Comparison of ENCODE assay signal across 35 cellular contexts in the genomic region with DNA sequence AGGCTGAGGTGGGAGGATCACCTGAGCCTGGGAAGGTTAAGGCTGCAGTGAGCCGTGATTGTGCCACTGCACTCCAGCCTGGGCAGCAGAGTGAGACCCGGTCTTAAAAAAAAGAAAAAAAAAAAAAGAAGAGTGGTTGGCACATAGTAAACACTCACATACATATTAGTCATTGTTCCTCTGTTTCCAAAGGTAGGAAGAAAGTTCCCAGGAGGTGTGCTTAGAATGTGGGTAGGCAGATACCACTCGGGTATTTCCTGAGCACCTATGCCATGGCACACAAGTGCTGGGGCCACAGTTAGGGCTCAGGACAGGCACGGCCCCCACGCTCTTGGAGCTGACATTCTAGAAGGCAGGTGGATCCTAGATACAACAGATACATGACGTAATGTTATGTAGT. TPM values are rescaled to one million over a fixed set of nuclear protein-coding genes. Genes with fewer than 3 reads are reported as not detected.
DNase-seq lines count a peak whose midpoint lies in the region; ATAC-seq, FAIRE-seq and TF ChIP-seq lines count a peak whose summit lies in the region.
"Had no signal": no experiment of that assay in that cellular context is flagged by ENCODE, and none has a peak within 500 bp of the region (broad histone marks: within the 10 kb centered on the region; RNA-seq: fewer than 3 reads in every experiment).

No MANE protein-coding gene starts in this region.

- H4K20me1 ChIP-seq in OCI-LY1 (ENCODE audit: insufficient read depth, low read length) (no peaks in the 10 kb centered on the region), K562 (replicated peaks; ENCODE audit: control insufficient read depth, insufficient read depth, low read length) (no peaks in the 10 kb centered on the region; the same call in 1 of the 2 replicates)

- TF ChIP-seq CTCF in A549 (IDR thresholded peaks at IDR 0.05), result no peak
- no peak for TF ChIP-seq CTCF in OCI-LY1 (IDR thresholded peaks at IDR 0.05; ENCODE audit: low read length)
- TF ChIP-seq CTCF in K562 (IDR thresholded peaks at IDR 0.05 in 2 of 3, conservative IDR thresholded peaks at IDR 0.05 in 1 of 3; ENCODE audit: insufficient read depth in 2 of 3, low read depth in 1 of 3, low read length in 3 of 3), result no peak
- no peak for TF ChIP-seq CTCF in lung (IDR thresholded peaks at IDR 0.05; ENCODE audit: control extremely low read depth, extremely low read depth)
- TF ChIP-seq CTCF in sigmoid colon (IDR thresholded peaks at IDR 0.05), result no peak

- no peak for TF ChIP-seq RAD21 in A549 (conservative IDR thresholded peaks at IDR 0.05 in 1 of 2, IDR thresholded peaks at IDR 0.05 in 1 of 2)
- no peak for TF ChIP-seq RAD21 in K562 (CRISPR knock-in tag; conservative IDR thresholded peaks at IDR 0.05 in 1 of 2, IDR thresholded peaks at IDR 0.05 in 1 of 2)

- H3K9me3 ChIP-seq in A549 (no peaks in the 10 kb centered on the region), OCI-LY1 (ENCODE audit: low read length) (no peaks in the 10 kb centered on the region), K562 (replicated peaks; ENCODE audit: control insufficient read depth, insufficient read depth, low read depth, low read length) (no peaks in the 10 kb centered on the region), lung (ENCODE audit: control insufficient read depth in 2 of 2, insufficient read depth in 1 of 2, low read length in 1 of 2) (no peaks in the 10 kb centered on the region), sigmoid colon (no peaks in the 10 kb centered on the region)
- H3K9me3 ChIP-seq: gastrocnemius medialis, ovary, testis, vagina had no signal

- H3K9me2 ChIP-seq in OCI-LY1 (ENCODE audit: low read depth, low read length), result no peaks in the 10 kb centered on the region

- H2AFZ ChIP-seq in OCI-LY1 (ENCODE audit: low read length), result no peak overlapping the region
- no peak overlapping the region for H2AFZ ChIP-seq in K562 (ENCODE audit: low read depth, low read length)

- peaks cover 66% of the 10 kb centered on the region for H3K4me1 ChIP-seq in A549
- peaks cover 40% of the 10 kb centered on the region for H3K4me1 ChIP-seq in OCI-LY1 (ENCODE audit: insufficient read depth, low read length, severe bottlenecking)
- H3K4me1 ChIP-seq in K562 (replicated peaks in 1 of 2; ENCODE audit: control insufficient read depth in 2 of 2, insufficient read depth in 2 of 2, low read length in 2 of 2), result peaks cover 6 to 11% of the 10 kb centered on the region in 2 experiments; a peak in 3 of 5 replicates
- peaks cover 0 to 6% of the 10 kb centered on the region in 2 donors for H3K4me1 ChIP-seq in lung (ENCODE audit: control insufficient read depth in 2 of 2, insufficient read depth in 2 of 2, low read length in 2 of 2)
- no peaks in the 10 kb centered on the region for H3K4me1 ChIP-seq in sigmoid colon
- H3K4me1 ChIP-seq: testis, vagina had no signal

- H3K4me2 ChIP-seq in A549 (peak overlapping the region; percentile 3; the same call in 1 of the 3 replicates), OCI-LY1 (ENCODE audit: low read length) (no peak overlapping the region), K562 (ENCODE audit: insufficient read depth, low read length) (no peak overlapping the region)

- H3K27ac ChIP-seq in A549 (peak overlapping the region; percentile 8 to 56; a peak in 3 of 6 replicates), OCI-LY1 (ENCODE audit: low read depth, low read length, poor library complexity, severe bottlenecking) (peak overlapping the region; percentile 67), K562 (ENCODE audit: extremely low read depth, low read depth, low read length) (no peak overlapping the region), lung (ENCODE audit: low read depth in 1 of 2, low read length in 1 of 2) (peak overlapping the region in 1 of 2 donors; percentile 64), sigmoid colon (no peak overlapping the region)
- H3K27ac ChIP-seq: gastrocnemius medialis, ovary, SK-N-MC, testis, vagina had no signal

- intact Hi-C loops in K562 (cut with micrococcal nuclease), result no loop called here
- intact Hi-C loops in sigmoid colon (cut with DNase I), result no loop called here

- BruUV-seq in K562 (replicated peaks; lab: Mats Ljungman, UMichigan), result no TSS peak

- H3K27me3 ChIP-seq in OCI-LY1 (ENCODE audit: insufficient read depth, low read length) (no peaks in the 10 kb centered on the region), K562 (ENCODE audit: control insufficient read depth in 2 of 2, insufficient read depth in 2 of 2, low read length in 2 of 2) (peaks cover 0 to 5% of the 10 kb centered on the region in 2 experiments; a peak in 2 of 5 replicates), lung (ENCODE audit: control insufficient read depth, insufficient read depth) (no peaks in the 10 kb centered on the region), sigmoid colon (no peaks in the 10 kb centered on the region)
- H3K27me3 ChIP-seq: gastrocnemius medialis, ovary, testis, vagina had no signal

- in situ Hi-C loops in K562 (cut with MboI), result no loop called here

- no peaks in the 10 kb centered on the region for H3K36me3 ChIP-seq in OCI-LY1 (ENCODE audit: insufficient read depth, low read length)
- no peaks in the 10 kb centered on the region for H3K36me3 ChIP-seq in K562 (ENCODE audit: control insufficient read depth, insufficient read depth, low read length)
- peaks cover 0 to 2% of the 10 kb centered on the region in 2 donors for H3K36me3 ChIP-seq in lung (ENCODE audit: control insufficient read depth in 2 of 2, insufficient read depth in 2 of 2, low read length in 2 of 2)
- no peaks in the 10 kb centered on the region for H3K36me3 ChIP-seq in sigmoid colon
- H3K36me3 ChIP-seq: gastrocnemius medialis, ovary, vagina had no signal

- H3F3A ChIP-seq in OCI-LY1 (ENCODE audit: insufficient read depth, low read length), result no peaks in the 10 kb centered on the region

- CTCF ChIA-PET in A549 (lab: Yijun Ruan, JAX), result interaction anchor here (0.7 to 5.4 kb wide), 3 partner anchors 37 to 335 kb away, joined by 3 to 40 read pairs (median 4); no protein-coding TSS in a partner anchor
- CTCF ChIA-PET in K562 (lab: Yijun Ruan, JAX; ENCODE audit: low intra/inter-chr PET ratio), result interaction anchor here (0.6 kb wide), 1 partner anchor 40 kb away, joined by 4 read pairs; no protein-coding TSS in a partner anchor

- POLR2A ChIA-PET in A549 (lab: Yijun Ruan, JAX) (no interaction called here), K562 (lab: Yijun Ruan, JAX) (interaction anchor here (0.6 kb wide), 1 partner anchor 322 kb away, joined by 3 read pairs; no protein-coding TSS in a partner anchor)

- H3K4me3 ChIP-seq in A549 (no peak overlapping the region), OCI-LY1 (ENCODE audit: low read depth, low read length, poor library complexity, severe bottlenecking) (no peak overlapping the region), K562 (no peak overlapping the region), lung (no peak overlapping the region), sigmoid colon (no peak overlapping the region)
- H3K4me3 ChIP-seq: gastrocnemius medialis, ovary, SK-N-MC, testis, vagina had no signal

- TF ChIP-seq POLR2A in A549 (IDR thresholded peaks at IDR 0.05; ENCODE audit: low read length) (no peak), K562 (conservative IDR thresholded peaks at IDR 0.05) (no peak), sigmoid colon (IDR thresholded peaks at IDR 0.05) (no peak)

- peaks cover 19% of the 10 kb centered on the region for H3K79me2 ChIP-seq in OCI-LY1 (ENCODE audit: insufficient read depth, low read length)
- H3K79me2 ChIP-seq in K562 (ENCODE audit: control insufficient read depth, insufficient read depth, low read length), result no peaks in the 10 kb centered on the region

- H3K9me1 ChIP-seq in K562 (ENCODE audit: control insufficient read depth, insufficient read depth, low read length), result no peaks in the 10 kb centered on the region

- H3K9ac ChIP-seq in OCI-LY1 (ENCODE audit: low read length), result no peak overlapping the region
- H3K9ac ChIP-seq in K562 (ENCODE audit: insufficient read depth in 1 of 2, low read depth in 2 of 2, low read length in 2 of 2), result no peak overlapping the region

- FAIRE-seq in A549 (lab: Jason Lieb, UNC), result no peak
- FAIRE-seq in K562 (lab: Jason Lieb, UNC), result no peak
- FAIRE-seq: D721Med, GM12892, small intestine had no signal

- DNase-seq in A549 (ENCODE audit: low read depth in 1 of 2, low spot score in 1 of 2) (no peak), K562 (ENCODE audit: extremely low read depth in 1 of 4, low spot score in 3 of 4) (no peak), lung (ENCODE audit: low spot score) (no peak), OCI-M1 (lab: John Stamatoyannopoulos, UW) (no peak), NCI-H2196 treated with DMSO at 0.1 percent for 48 hours (lab: John Stamatoyannopoulos, UW; ENCODE audit: unreplicated experiment) (no peak), sigmoid colon (no peak)
- no peak for DNase-seq in activated CD8-positive, alpha-beta memory T cell treated with anti-CD3 and anti-CD28 coated beads for 24 hours
- DNase-seq: activated CD4-positive, alpha-beta memory T cell treated with anti-CD3 and anti-CD28 coated beads, Interleukin-2, amount 10 ng/mL, durations not matched to agents 7 days and 5 days; activated CD4-positive, alpha-beta T cell treated with anti-CD3 and anti-CD28 coated beads for 1 hour; activated CD8-positive, alpha-beta memory T cell treated with anti-CD3 and anti-CD28 coated beads, Interleukin-2, amount 50 U/mL, for 48 hours; activated naive CD4-positive, alpha-beta T cell treated with anti-CD3 and anti-CD28 coated beads, Interleukin-2, amount 50 U/mL, for 16 hours; CD4-positive, CD25-positive, alpha-beta regulatory T cell; gastrocnemius medialis; H7; kidney glomerular epithelial cell; NCI-H1436 treated with DMSO at 0.1 percent for 48 hours; NCI-H2107; NCI-H446; NCI-H82; ovary; retina; small intestine; stimulated activated naive CD8-positive, alpha-beta T cell treated with anti-CD3 and anti-CD28 coated beads, Interleukin-15, Interleukin-2, amounts not matched to agents 100 U/mL and 50 U/mL, for 24 hours; testis had no signal

- ATAC-seq in A549, result peak in 1 of 2 experiments; percentile 13; a peak in 3 of 6 replicates
- no peak for ATAC-seq in K562
- ATAC-seq in lung (ENCODE audit: insufficient read depth, low FRiP score), result peak; percentile 68
- ATAC-seq: activated T-helper 17 cell treated with anti-CD3 and anti-CD28 coated beads, Interleukin-2, amount 50 U/mL, for 72 hours; gastrocnemius medialis; stimulated activated naive CD8-positive, alpha-beta T cell treated with anti-CD3 and anti-CD28 coated beads, Interleukin-15, Interleukin-2, amounts not matched to agents 100 U/mL and 50 U/mL, for 24 hours had no signal

- TF ChIP-seq EP300 in A549 (IDR thresholded peaks at IDR 0.05), result no peak
- no peak for TF ChIP-seq EP300 in K562 (IDR thresholded peaks at IDR 0.05; ENCODE audit: low read length)
- TF ChIP-seq EP300 in sigmoid colon (IDR thresholded peaks at IDR 0.05), result no peak

- 72% methylated on average over 6 of the region's 6 CpGs for WGBS in A549 (ENCODE audit: missing lambda C conversion rate)
- WGBS in K562 (ENCODE audit: insufficient coverage, low coverage, missing lambda C conversion rate), result 13% methylated on average over 5 of the region's 6 CpGs
- WGBS in lung, 2 donors, result 73 to 92% methylated on average over 6 of the region's 6 CpGs
- 93 to 96% methylated on average over 6 of the region's 6 CpGs for WGBS in sigmoid colon, 2 donors

RNA-seq across cellular contexts. Expression of a gene that starts 41.4 kb away (rescaled TPM):
- 28.9 and 47.8 TPM in 2 replicates for polyA plus RNA-seq in A549 (2011; rRNA removed)
- polyA plus RNA-seq in A549 (2012; cell fraction: cytosol; rRNA removed), result 27.9 and 36.2 TPM in 2 replicates
- polyA plus RNA-seq in A549 (2012; cell fraction: nucleus; rRNA removed), result 73.6 and 96.7 TPM in 2 replicates
- polyA plus RNA-seq in A549 (2017; fragmentation: RNase III; extraction: RNeasy Plus Mini Kit Qiagen cat#74134 plus additional on column Dnase treatment), result 50.6 to 55.4 TPM (median 53.9 TPM) in 3 replicates
- polyA minus RNA-seq in A549 (2011; rRNA and poly(A)+ RNA removed), result 156 and 168 TPM in 2 replicates
- total RNA-seq in K562 (2011; cell fraction: chromatin; rRNA removed; ENCODE audit: low replicate concordance), result 31.3 and 58.0 TPM in 2 replicates
- total RNA-seq in K562 (2011; cell fraction: nucleolus; rRNA removed), result 17.1 and 18.8 TPM in 2 replicates
- 26.0 and 31.7 TPM in 2 replicates for total RNA-seq in K562 (2011; cell fraction: nucleoplasm; rRNA removed)
- total RNA-seq in K562 (2014; rRNA removed), result 2.8 and 3.7 TPM in 2 replicates
- 4.0 and 4.6 TPM in 2 replicates for total RNA-seq in K562 (2014; rRNA removed; fragmentation: Illumina TruSeq; extraction: Trizol)
- total RNA-seq in K562 (2015; rRNA removed; fragmentation: Illumina TruSeq; extraction: Trizol), result 2.5 and 7.3 TPM in 2 replicates
- total RNA-seq in K562 (2021), result 6.1 and 8.3 TPM in 2 replicates
- 1.8 and 2.2 TPM in 2 replicates for polyA plus RNA-seq in K562 (2011; rRNA removed)
- 1.1 and 1.9 TPM in 2 replicates for polyA plus RNA-seq in K562 (2011; cell fraction: cytosol; rRNA removed)
- polyA plus RNA-seq in K562 (2011; cell fraction: nucleus; rRNA removed), result 6.2 and 8.2 TPM in 2 replicates
- 2.1 and 2.6 TPM in 2 replicates for polyA plus RNA-seq in K562 (2012)
- polyA plus RNA-seq in K562 (2014; fragmentation: Illumina TruSeq; extraction: Trizol), result 1.4 and 2.2 TPM in 2 replicates
- polyA plus RNA-seq in K562 (2014; fragmentation: Nextera tagmentation; extraction: Ambion mirVana), result under 1 TPM; 0.01 to 0.15 TPM
- 2.7 and 2.9 TPM in 2 replicates for polyA plus RNA-seq in K562 (2014; rRNA removed)
- polyA minus RNA-seq in K562 (2011; rRNA and poly(A)+ RNA removed), result 7.0 and 25.8 TPM in 2 replicates
- 4.3 and 8.8 TPM in 2 replicates for polyA minus RNA-seq in K562 (2011; cell fraction: cytosol; rRNA and poly(A)+ RNA removed)
- polyA minus RNA-seq in K562 (2011; cell fraction: nucleus; rRNA and poly(A)+ RNA removed), result 6.1 and 12.0 TPM in 2 replicates
- total RNA-seq in lung, result 10 to 100 TPM; 44.8 to 50.5 TPM
- 10 to 100 TPM in 1 of 2 donors, 1 to 10 TPM in 1; 9.6 to 10.4 TPM for polyA plus RNA-seq in lung
- 1 to 10 TPM; 7.7 to 9.9 (median 8.7) TPM for total RNA-seq in sigmoid colon
- polyA plus RNA-seq in sigmoid colon, result 10 to 100 TPM; 18.0 to 47.9 (median 30.5) TPM

RNA-seq across cellular contexts. Expression of a gene that starts 42.0 kb away (rescaled TPM):
- not detected in 2 replicates for polyA plus RNA-seq in A549 (2011; rRNA removed)
- not detected in 2 replicates for polyA plus RNA-seq in A549 (2012; cell fraction: cytosol; rRNA removed)
- polyA plus RNA-seq in A549 (2012; cell fraction: nucleus; rRNA removed), result not detected in 2 replicates
- polyA plus RNA-seq in A549 (2017; fragmentation: RNase III; extraction: RNeasy Plus Mini Kit Qiagen cat#74134 plus additional on column Dnase treatment), result not detected in 3 replicates
- not detected in 2 replicates for polyA minus RNA-seq in A549 (2011; rRNA and poly(A)+ RNA removed)
- not detected in 2 replicates for total RNA-seq in K562 (2011; cell fraction: chromatin; rRNA removed; ENCODE audit: low replicate concordance)
- total RNA-seq in K562 (2011; cell fraction: nucleolus; rRNA removed), result not detected in 2 replicates
- total RNA-seq in K562 (2011; cell fraction: nucleoplasm; rRNA removed), result not detected in 2 replicates
- total RNA-seq in K562 (2014; rRNA removed), result not detected in 2 replicates
- not detected in 2 replicates for total RNA-seq in K562 (2014; rRNA removed; fragmentation: Illumina TruSeq; extraction: Trizol)
- not detected in 2 replicates for total RNA-seq in K562 (2015; rRNA removed; fragmentation: Illumina TruSeq; extraction: Trizol)
- total RNA-seq in K562 (2021), result not detected in 2 replicates
- polyA plus RNA-seq in K562 (2011; rRNA removed), result not detected in 2 replicates
- not detected in 2 replicates for polyA plus RNA-seq in K562 (2011; cell fraction: cytosol; rRNA removed)
- not detected in 2 replicates for polyA plus RNA-seq in K562 (2011; cell fraction: nucleus; rRNA removed)
- polyA plus RNA-seq in K562 (2012), result not detected in 2 replicates
- polyA plus RNA-seq in K562 (2014; fragmentation: Illumina TruSeq; extraction: Trizol), result not detected in 2 replicates
- not detected for polyA plus RNA-seq in K562 (2014; fragmentation: Nextera tagmentation; extraction: Ambion mirVana)
- polyA plus RNA-seq in K562 (2014; rRNA removed), result not detected in 2 replicates
- not detected in 2 replicates for polyA minus RNA-seq in K562 (2011; rRNA and poly(A)+ RNA removed)
- not detected in 2 replicates for polyA minus RNA-seq in K562 (2011; cell fraction: cytosol; rRNA and poly(A)+ RNA removed)
- not detected in 2 replicates for polyA minus RNA-seq in K562 (2011; cell fraction: nucleus; rRNA and poly(A)+ RNA removed)
- not detected for total RNA-seq in lung
- not detected for polyA plus RNA-seq in lung
- not detected for total RNA-seq in sigmoid colon
- polyA plus RNA-seq in sigmoid colon, result not detected
- total RNA-seq: A172; activated CD4-positive, alpha-beta memory T cell treated with anti-CD3 and anti-CD28 coated beads, Interleukin-2, amount 10 ng/mL, durations not matched to agents 7 days and 5 days; activated T-helper 17 cell treated with anti-CD3 and anti-CD28 coated beads, Interleukin-2, amount 50 U/mL, for 72 hours; CD4-positive, CD25-positive, alpha-beta regulatory T cell; cerebellum; gastrocnemius medialis; H7; LHCN-M2; lung microvascular endothelial cell; neural crest cell; ovary; vagina had no signal
- polyA plus RNA-seq: CD4-positive, CD25-positive, alpha-beta regulatory T cell; ovary; small intestine had no signal

Comparison
In these comparisons a context has a peak if more than half of its experiments do, and no peak if none do; other contexts are left out.
1. H3K27ac ChIP-seq: peak in A549 (2 of 2) and OCI-LY1 (single experiment); none in K562 (single experiment) and sigmoid colon (0 of 4).